In genomic region chr19:4815426-4816387, GRCh38 we compare ENCODE assay signal across 8 cellular contexts. TPM values are rescaled to one million over a fixed set of nuclear protein-coding genes. Genes with fewer than 3 reads are reported as not detected.
DNase-seq lines count a peak whose midpoint lies in the region; ATAC-seq and TF ChIP-seq lines count a peak whose summit lies in the region.

No MANE protein-coding gene starts in this region.

- H3K27ac ChIP-seq in layer of hippocampus (ENCODE audit: low read depth, low read length): peak overlapping the region; percentile 30

- H3K4me1 ChIP-seq in BE2C: no peaks in the 10 kb centered on the region

- no peak for TF ChIP-seq CTCF in BE2C (IDR thresholded peaks at IDR 0.05; ENCODE audit: low read depth, low read length)
- no peak for TF ChIP-seq CTCF in choroid plexus epithelial cell (conservative IDR thresholded peaks at IDR 0.05; ENCODE audit: low read depth, low read length)

- H3K27me3 ChIP-seq in BE2C (no peaks in the 10 kb centered on the region), layer of hippocampus (ENCODE audit: control insufficient read depth, insufficient read depth, low read length) (no peaks in the 10 kb centered on the region)

- ATAC-seq in HG02798 (IDR thresholded peaks at IDR 0.05; ENCODE audit: poor library complexity, unreplicated experiment) (peak; percentile 61), GM18502 (IDR thresholded peaks at IDR 0.05; ENCODE audit: poor library complexity, unreplicated experiment) (no peak)

- H3K4me3 ChIP-seq in BE2C (ENCODE audit: low read depth, low read length): peak overlapping the region; percentile 17; the same call in 1 of the 2 replicates
- peak overlapping the region; percentile 35 for H3K4me3 ChIP-seq in choroid plexus epithelial cell (ENCODE audit: low read depth, low read length)

- H3K36me3 ChIP-seq in BE2C: peaks cover 11% of the 10 kb centered on the region; the same call in 1 of the 2 replicates

- DNase-seq in BE2C (peak; percentile 95), NCI-H524 treated with DMSO at 0.1 percent for 48 hours (lab: John Stamatoyannopoulos, UW) (peak; percentile 83), choroid plexus epithelial cell (ENCODE audit: low read depth) (peak; percentile 96)
- DNase-seq in activated CD4-positive, alpha-beta T cell treated with anti-CD3 and anti-CD28 coated beads for 4 hours: peak; percentile 75 to 77
- peak; percentile 51 to 76 (median 70) for DNase-seq in stimulated activated CD4-positive, alpha-beta T cell treated with anti-CD3 and anti-CD28 coated beads, Interleukin-1b, Interleukin-23, amount 100 ng/mL, for 24 hours (ENCODE audit: low read depth in 4 of 4, low spot score in 1 of 4)

- H3K9me3 ChIP-seq in BE2C: peaks cover 3% of the 10 kb centered on the region; the same call in 1 of the 2 replicates

RNA-seq across cellular contexts. Expression of gene TICAM1, which starts 15.8 kb away (rescaled TPM):
- polyA plus RNA-seq in BE2C (2012; ENCODE audit: insufficient read depth, insufficient read length, low read depth): 11.3 TPM

RNA-seq across cellular contexts. Expression of gene FEM1A, which starts 24.2 kb away (rescaled TPM):
- polyA plus RNA-seq in BE2C (2012; ENCODE audit: insufficient read depth, insufficient read length, low read depth): 16.3 TPM

RNA-seq across cellular contexts. Expression of gene PLIN3, which starts 51.8 kb away (rescaled TPM):
- polyA plus RNA-seq in BE2C (2012; ENCODE audit: insufficient read depth, insufficient read length, low read depth): 9.2 TPM
